In the genomic region with DNA sequence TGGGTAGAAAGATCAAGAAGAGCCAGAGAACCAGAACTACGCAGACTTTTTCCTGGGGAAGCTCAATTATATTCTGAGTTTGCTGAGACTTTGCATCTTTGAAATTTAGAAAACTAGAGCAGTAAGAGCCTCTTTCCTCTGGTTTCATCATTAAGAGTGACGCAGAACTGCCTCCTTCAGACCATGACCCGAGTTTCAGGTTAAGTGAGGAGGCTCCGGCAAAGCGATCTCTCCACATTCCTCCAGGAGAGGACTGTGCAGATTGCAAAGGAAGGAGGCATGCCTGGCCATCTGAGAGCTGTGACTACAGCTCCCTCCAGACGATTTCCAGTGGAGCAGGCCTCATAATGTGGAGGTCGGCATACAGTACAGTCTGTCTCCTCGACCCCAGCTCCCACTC, we compare ENCODE assay signal across 19 cellular contexts.
DNase-seq lines count a peak whose midpoint lies in the region; ATAC-seq, FAIRE-seq and TF ChIP-seq lines count a peak whose summit lies in the region.
"Had no signal": no experiment of that assay in that cellular context is flagged by ENCODE, and none has a peak within 500 bp of the region (broad histone marks: within the 10 kb centered on the region; RNA-seq: fewer than 3 reads in every experiment).

No MANE protein-coding gene starts in this region.

- H3K4me1 Mint-ChIP-seq in neural progenitor cell = peaks cover 11% of the 10 kb centered on the region
- H3K4me1 Mint-ChIP-seq: B cell had no signal

- H3K79me2 ChIP-seq in hepatocyte (no peaks in the 10 kb centered on the region), neural progenitor cell (ENCODE audit: low read depth) (no peaks in the 10 kb centered on the region)

- H3K9me3 Mint-ChIP-seq in neural progenitor cell = peaks cover 8% of the 10 kb centered on the region

- H3K27me3 Mint-ChIP-seq in neural progenitor cell (ENCODE audit: insufficient read depth, low read depth) = peaks cover 8% of the 10 kb centered on the region

- ATAC-seq in GM21723 (IDR thresholded peaks at IDR 0.05; ENCODE audit: unreplicated experiment) = no peak
- ATAC-seq: HepG2, Panc1 had no signal

- TF ChIP-seq POLR2A in thyroid gland (IDR thresholded peaks at IDR 0.05) (no peak), GM12891 (IDR thresholded peaks at IDR 0.05; ENCODE audit: low read depth, low read length) (no peak), tibial nerve (IDR thresholded peaks at IDR 0.05) (no peak)

- TF ChIP-seq CTCF in hepatocyte (IDR thresholded peaks at IDR 0.05; ENCODE audit: poor library complexity) = no peak
- no peak for TF ChIP-seq CTCF in neural progenitor cell (IDR thresholded peaks at IDR 0.05)
- no peak for TF ChIP-seq CTCF in thyroid gland (IDR thresholded peaks at IDR 0.05)
- TF ChIP-seq CTCF in tibial nerve (IDR thresholded peaks at IDR 0.05) = no peak

- H3K27ac Mint-ChIP-seq in neural progenitor cell = no peak overlapping the region
- H3K27ac Mint-ChIP-seq: B cell; CD4-positive, alpha-beta memory T cell had no signal

- H2AFZ ChIP-seq in hepatocyte (no peak overlapping the region), neural progenitor cell (replicated peaks) (peak overlapping the region; percentile 68)

- H3K9me3 ChIP-seq in hepatocyte (ENCODE audit: low read depth) (no peaks in the 10 kb centered on the region), neural progenitor cell (ENCODE audit: low read depth) (no peaks in the 10 kb centered on the region), thyroid gland (no peaks in the 10 kb centered on the region), tibial nerve (no peaks in the 10 kb centered on the region)
- H3K9me3 ChIP-seq: MG63 had no signal

- H3K36me3 ChIP-seq in hepatocyte (replicated peaks; ENCODE audit: insufficient read depth, low read depth) (no peaks in the 10 kb centered on the region), neural progenitor cell (no peaks in the 10 kb centered on the region), thyroid gland (no peaks in the 10 kb centered on the region), tibial nerve (no peaks in the 10 kb centered on the region)
- H3K36me3 ChIP-seq: MG63 had no signal

- H3K4me3 ChIP-seq in hepatocyte = no peak overlapping the region
- no peak overlapping the region for H3K4me3 ChIP-seq in neural progenitor cell
- H3K4me3 ChIP-seq in thyroid gland (replicated peaks in 1 of 3) = no peak overlapping the region
- no peak overlapping the region for H3K4me3 ChIP-seq in tibial nerve
- H3K4me3 ChIP-seq: MG63 had no signal

- H3K4me1 ChIP-seq in hepatocyte (ENCODE audit: insufficient read depth) (peaks cover 3% of the 10 kb centered on the region), neural progenitor cell (no peaks in the 10 kb centered on the region), thyroid gland (peaks cover 17 to 31% of the 10 kb centered on the region in 2 donors), tibial nerve (peaks cover 0 to 3% (median 2%) of the 10 kb centered on the region in 4 donors)

- intact Hi-C loops in thyroid gland (cut with DNase I) = no loop called here

- H3K27me3 ChIP-seq in hepatocyte (no peaks in the 10 kb centered on the region), neural progenitor cell (peaks cover 24% of the 10 kb centered on the region), thyroid gland (no peaks in the 10 kb centered on the region), tibial nerve (peaks cover 0 to 16% of the 10 kb centered on the region in 2 donors)
- H3K27me3 ChIP-seq: MG63 had no signal

- peaks cover 2% of the 10 kb centered on the region for H3K36me3 Mint-ChIP-seq in neural progenitor cell
- H3K36me3 Mint-ChIP-seq: CD4-positive, alpha-beta memory T cell had no signal

- 75% methylated on average over 8 of the region's 8 CpGs for WGBS in hepatocyte (ENCODE audit: low lambda C conversion rate, missing lambda C conversion rate)
- 30 to 31% methylated on average over 7 to 8 of the region's 8 CpGs for WGBS in thyroid gland, 2 donors
- 73 to 81% methylated on average over 8 of the region's 8 CpGs for WGBS in tibial nerve, 2 donors

- no peak for TF ChIP-seq EP300 in tibial nerve (IDR thresholded peaks at IDR 0.05)

- H3K4me3 Mint-ChIP-seq in neural progenitor cell = no peak overlapping the region
- H3K4me3 Mint-ChIP-seq: B cell; CD4-positive, alpha-beta memory T cell had no signal

- no peak overlapping the region for H3K27ac ChIP-seq in hepatocyte
- no peak overlapping the region for H3K27ac ChIP-seq in neural progenitor cell
- peak overlapping the region; percentile 70 to 84 (median 74) for H3K27ac ChIP-seq in thyroid gland
- no peak overlapping the region for H3K27ac ChIP-seq in tibial nerve

- H3K4me2 ChIP-seq in hepatocyte (no peak overlapping the region), neural progenitor cell (no peak overlapping the region)

- no peaks in the 10 kb centered on the region for H3K9me2 ChIP-seq in hepatocyte (replicated peaks; ENCODE audit: insufficient read depth)

- DNase-seq in amniotic epithelial cell (ENCODE audit: low read depth) (peak; percentile 41), hepatocyte (ENCODE audit: low spot score) (peak; percentile 32), neural progenitor cell (ENCODE audit: low spot score) (no peak), thyroid gland (peak; percentile 81 to 85), GM12891 (ENCODE audit: insufficient read length, low spot score) (no peak), tibial nerve (ENCODE audit: low spot score in 2 of 2) (no peak), NOMO-1 treated with DMSO at 0.1 percent for 48 hours (lab: John Stamatoyannopoulos, UW; ENCODE audit: unreplicated experiment) (no peak)
- DNase-seq: CD4-positive, alpha-beta memory T cell; DND-41; GF-D8; MG63; NCI-H1092 treated with DMSO at 0.1 percent for 48 hours; NCI-H1694 treated with DMSO at 0.1 percent for 48 hours; SHP77 had no signal

- H3K9ac ChIP-seq in neural progenitor cell = no peak overlapping the region

- H4K20me1 ChIP-seq in hepatocyte (ENCODE audit: insufficient read depth, poor library complexity, severe bottlenecking) = no peaks in the 10 kb centered on the region
- no peaks in the 10 kb centered on the region for H4K20me1 ChIP-seq in neural progenitor cell (ENCODE audit: low read depth)

- no peak for FAIRE-seq in GM12891 (lab: Jason Lieb, UNC)
- FAIRE-seq: D721Med, HepG2 had no signal

- H3F3A ChIP-seq in neural progenitor cell (ENCODE audit: low read depth) = no peaks in the 10 kb centered on the region

TF ChIP-seq in GM12891, 5 proteins besides CTCF, POLR2A, EP300 and RAD21:
- TF ChIP-seq POLR2AphosphoS5 (IDR thresholded peaks at IDR 0.05; ENCODE audit: low read depth, low read length) = no peak
- TF ChIP-seq TAF1 (IDR thresholded peaks at IDR 0.05; ENCODE audit: low read depth, low read length) = no peak
- TF ChIP-seq SPI1 (IDR thresholded peaks at IDR 0.05; ENCODE audit: low read depth, low read length) = no peak
- TF ChIP-seq PAX5 (IDR thresholded peaks at IDR 0.05; ENCODE audit: insufficient read depth, low read length, severe bottlenecking) = no peak
- TF ChIP-seq POU2F2 (IDR thresholded peaks at IDR 0.05; ENCODE audit: low read depth, low read length) = no peak

Comparison
In these comparisons a context has a peak if more than half of its experiments do, and no peak if none do; other contexts are left out.
1. DNase-seq: peak in amniotic epithelial cell (single experiment), hepatocyte (single experiment) and thyroid gland (2 of 2); none in neural progenitor cell (single experiment), GM12891 (single experiment), tibial nerve (0 of 2) and NOMO-1 treated with DMSO at 0.1 percent for 48 hours (single experiment).
2. H3K27ac ChIP-seq: peak in thyroid gland (3 of 3); none in hepatocyte (single experiment), neural progenitor cell (single experiment) and tibial nerve (0 of 4).